In genomic region chr2:162566666-162567065, GRCh38 we compare ENCODE assay signal across 28 cellular contexts.
"Had no signal": no experiment of that assay in that cellular context is flagged by ENCODE, and none has a peak within 500 bp of the region (broad histone marks: within the 10 kb centered on the region; RNA-seq: fewer than 3 reads in every experiment).

No MANE protein-coding gene starts in this region.

- H3K9me3 ChIP-seq: colonic mucosa, esophagus muscularis mucosa, esophagus squamous epithelium, gastrocnemius medialis, gastroesophageal sphincter had no signal

- H3K4me3 ChIP-seq: colonic mucosa, coronary artery, dorsolateral prefrontal cortex, esophagus muscularis mucosa, esophagus squamous epithelium, gastrocnemius medialis, gastroesophageal sphincter, heart left ventricle, heart right ventricle had no signal

- ATAC-seq: effector memory CD8-positive, alpha-beta T cell; esophagus mucosa; foreskin keratinocyte; gastrocnemius medialis; gastroesophageal sphincter; heart left ventricle; heart right ventricle had no signal

- H3K36me3 ChIP-seq: colonic mucosa, esophagus muscularis mucosa, esophagus squamous epithelium, gastrocnemius medialis, gastroesophageal sphincter, heart left ventricle, heart right ventricle had no signal

- DNase-seq: colonic mucosa; cortex of kidney; dermis blood vessel endothelial cell; dorsolateral prefrontal cortex; effector CD4-positive, alpha-beta T cell; effector CD8-positive, alpha-beta T cell; effector memory CD4-positive, alpha-beta T cell; effector memory CD8-positive, alpha-beta T cell; endodermal cell; erythroblast; esophagus squamous epithelium; foreskin fibroblast; foreskin keratinocyte; foreskin melanocyte; gastrocnemius medialis; glutamatergic neuron; head of caudate nucleus; heart left ventricle; heart right ventricle had no signal

- H3K27ac ChIP-seq: colonic mucosa, coronary artery, dorsolateral prefrontal cortex, epithelial cell of prostate, esophagus muscularis mucosa, esophagus squamous epithelium, foreskin keratinocyte, gastrocnemius medialis, gastroesophageal sphincter, heart left ventricle, heart right ventricle had no signal

- H3K4me1 ChIP-seq: colonic mucosa, esophagus muscularis mucosa, esophagus squamous epithelium, foreskin keratinocyte, gastrocnemius medialis, gastroesophageal sphincter, heart left ventricle, heart right ventricle had no signal

- FAIRE-seq: colon, endometrium, endothelial cell of umbilical vein, frontal cortex had no signal

- H3K27me3 ChIP-seq: colonic mucosa, dorsolateral prefrontal cortex, esophagus muscularis mucosa, esophagus squamous epithelium, foreskin keratinocyte, gastrocnemius medialis, gastroesophageal sphincter, heart left ventricle, heart right ventricle had no signal
